17 cellular contexts compared by ENCODE assay signal in the genomic region with DNA sequence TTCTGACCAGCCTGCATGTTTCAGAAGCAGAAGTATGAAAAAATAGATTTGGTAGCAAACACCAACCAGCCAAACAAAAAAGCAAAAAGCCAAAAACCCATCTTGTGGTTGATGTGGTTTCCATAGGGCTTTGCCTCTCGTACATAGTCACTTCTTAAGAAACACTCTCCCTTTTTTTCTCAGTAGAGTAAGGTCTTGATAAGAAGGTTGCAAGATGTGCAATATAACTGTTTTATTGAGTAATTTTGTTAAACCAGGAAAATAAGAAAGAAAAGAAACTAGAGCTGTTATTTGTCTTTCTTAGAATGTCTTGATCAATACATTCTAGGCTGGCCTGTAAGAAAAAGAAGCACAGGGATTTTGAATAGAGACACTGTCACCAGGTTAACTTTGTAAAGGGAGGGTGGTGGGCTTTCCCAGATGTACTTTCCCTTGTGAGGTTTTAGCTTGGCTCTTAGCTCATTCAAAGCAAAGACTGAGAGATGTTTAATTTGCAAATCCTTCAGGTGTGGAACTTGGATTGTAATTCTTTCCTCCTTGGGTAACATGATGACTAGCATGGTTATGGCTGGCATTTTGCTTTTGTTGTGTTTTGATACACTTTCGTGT. TPM values are rescaled to one million over a fixed set of nuclear protein-coding genes. Genes with fewer than 3 reads are reported as not detected.
A peak's percentile ranks its signal among the peaks of the same experiment; 100 is the strongest.
DNase-seq lines count a peak whose midpoint lies in the region; ATAC-seq and TF ChIP-seq lines count a peak whose summit lies in the region.
"Had no signal": no experiment of that assay in that cellular context is flagged by ENCODE, and none has a peak within 500 bp of the region (broad histone marks: within the 10 kb centered on the region; RNA-seq: fewer than 3 reads in every experiment).

No MANE protein-coding gene starts in this region.

- H3K9me3 Mint-ChIP-seq in activated T-helper 17 cell treated with anti-CD3 and anti-CD28 coated beads, Interleukin-2, amount 50 U/mL, for 72 hours: no peaks in the 10 kb centered on the region
- no peaks in the 10 kb centered on the region for H3K9me3 Mint-ChIP-seq in natural killer cell

- intact Hi-C loops in natural killer cell (cut with micrococcal nuclease): no loop called here

- ATAC-seq in activated T-helper 17 cell treated with anti-CD3 and anti-CD28 coated beads, Interleukin-2, amount 50 U/mL, for 72 hours (replicated peaks): peak; percentile 68
- ATAC-seq in natural killer cell (peak in 2 of 3 donors; percentile 50 to 51), GM21447 (IDR thresholded peaks at IDR 0.05; ENCODE audit: unreplicated experiment) (no peak), GM21360 (IDR thresholded peaks at IDR 0.05; ENCODE audit: unreplicated experiment) (no peak), HG02840 (IDR thresholded peaks at IDR 0.05; ENCODE audit: low FRiP score, unreplicated experiment) (no peak)
- ATAC-seq: left lobe of liver had no signal

- DNase-seq in GF-D8 (lab: John Stamatoyannopoulos, UW) (peak; percentile 59), KBM-7 (peak; percentile 49), natural killer cell (no peak), SHP77 treated with DMSO at 0.1 percent for 48 hours (lab: John Stamatoyannopoulos, UW) (no peak)
- DNase-seq: C1 segment of cervical spinal cord; EL; H7; hippocampal formation; Kasumi-1; naive B cell; NCI-H748 treated with DMSO at 0.1 percent for 48 hours; stimulated activated CD4-positive, alpha-beta T cell treated with anti-CD3 and anti-CD28 coated beads, Interleukin-2, amount 100 ng/mL, for 48 hours had no signal

- H3K27me3 Mint-ChIP-seq in activated T-helper 17 cell treated with anti-CD3 and anti-CD28 coated beads, Interleukin-2, amount 50 U/mL, for 72 hours: peaks cover 31% of the 10 kb centered on the region
- peaks cover 31 to 46% of the 10 kb centered on the region in 2 donors for H3K27me3 Mint-ChIP-seq in natural killer cell (ENCODE audit: low read depth in 2 of 2)
- H3K27me3 Mint-ChIP-seq: naive B cell had no signal

- no peak for TF ChIP-seq CTCF in natural killer cell (IDR thresholded peaks at IDR 0.05)

- H3K27ac Mint-ChIP-seq in activated T-helper 17 cell treated with anti-CD3 and anti-CD28 coated beads, Interleukin-2, amount 50 U/mL, for 72 hours: no peak overlapping the region
- H3K27ac Mint-ChIP-seq in natural killer cell: no peak overlapping the region
- H3K27ac Mint-ChIP-seq: naive B cell had no signal

- H3K36me3 Mint-ChIP-seq in activated T-helper 17 cell treated with anti-CD3 and anti-CD28 coated beads, Interleukin-2, amount 50 U/mL, for 72 hours (ENCODE audit: low read depth): no peaks in the 10 kb centered on the region
- no peaks in the 10 kb centered on the region for H3K36me3 Mint-ChIP-seq in natural killer cell
- H3K36me3 Mint-ChIP-seq: naive B cell had no signal

- H3K4me3 Mint-ChIP-seq in activated T-helper 17 cell treated with anti-CD3 and anti-CD28 coated beads, Interleukin-2, amount 50 U/mL, for 72 hours: no peak overlapping the region
- no peak overlapping the region for H3K4me3 Mint-ChIP-seq in natural killer cell
- H3K4me3 Mint-ChIP-seq: naive B cell had no signal

- in situ Hi-C loops in KBM-7 (cut with MboI; ENCODE audit: low pct_unique_long_range_greater_than_20kb, low sequenced_read_pairs): no loop called here

- peaks cover 10% of the 10 kb centered on the region for H3K4me1 Mint-ChIP-seq in activated T-helper 17 cell treated with anti-CD3 and anti-CD28 coated beads, Interleukin-2, amount 50 U/mL, for 72 hours
- H3K4me1 Mint-ChIP-seq in natural killer cell: peaks cover 14 to 20% of the 10 kb centered on the region in 2 donors

RNA-seq across cellular contexts. Expression of gene AKAP12, which starts 49.7 kb away (rescaled TPM):
- under 1 TPM; 0.35 to 0.79 TPM for total RNA-seq in activated T-helper 17 cell treated with anti-CD3 and anti-CD28 coated beads, Interleukin-2, amount 50 U/mL, for 72 hours
- 10 to 100 TPM in 1 of 3 donors, under 1 TPM in 2; 0.07 to 17.6 (median 0.75) TPM for total RNA-seq in natural killer cell

Comparison
In these comparisons a context has a peak if more than half of its experiments do, and no peak if none do; other contexts are left out.
1. DNase-seq: peak in GF-D8 (single experiment) and KBM-7 (single experiment); none in natural killer cell (single experiment) and SHP77 treated with DMSO at 0.1 percent for 48 hours (single experiment).
2. ATAC-seq: peak in activated T-helper 17 cell treated with anti-CD3 and anti-CD28 coated beads, Interleukin-2, amount 50 U/mL, for 72 hours (single experiment) and natural killer cell (2 of 3); none in GM21447 (single experiment), GM21360 (single experiment) and HG02840 (single experiment).